In the genomic region with DNA sequence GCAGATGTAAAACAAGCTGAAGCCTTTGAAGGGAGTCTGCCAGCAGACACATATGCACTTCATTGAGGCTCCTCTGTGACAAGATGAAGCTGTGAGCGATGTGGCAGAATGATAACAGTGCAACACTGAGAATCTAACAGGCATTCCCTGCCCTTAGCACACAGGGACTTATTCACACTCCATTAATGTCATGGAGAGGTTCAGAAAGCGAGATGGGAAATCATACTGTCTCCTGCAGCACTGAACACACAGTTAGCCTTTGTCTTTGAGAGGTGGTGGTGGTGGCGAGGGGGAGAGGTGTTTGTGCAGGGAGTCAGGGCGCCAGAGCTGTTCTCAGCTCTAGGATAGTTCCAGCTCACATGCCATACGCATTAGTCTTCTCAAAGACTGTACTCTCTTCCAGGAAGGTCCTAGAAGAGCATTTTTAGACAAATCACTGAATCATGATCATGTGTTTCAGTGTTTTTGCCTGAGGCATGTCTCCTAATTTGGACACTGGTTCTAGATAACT, we compare ENCODE assay signal across 11 cellular contexts.
DNase-seq lines count a peak whose midpoint lies in the region; ATAC-seq and TF ChIP-seq lines count a peak whose summit lies in the region.
"Had no signal": no experiment of that assay in that cellular context is flagged by ENCODE, and none has a peak within 500 bp of the region (broad histone marks: within the 10 kb centered on the region; RNA-seq: fewer than 3 reads in every experiment).

No MANE protein-coding gene starts in this region.

- H3K18ac ChIP-seq in neuronal stem cell (ENCODE audit: low read length) = peak overlapping the region; percentile 26

- no peak overlapping the region for H2BK12ac ChIP-seq in neuronal stem cell (ENCODE audit: low read length)

- CTCF ChIA-PET in RWPE1 (lab: Yijun Ruan, JAX) = no interaction called here

- H3K36me3 ChIP-seq in neuronal stem cell (replicated peaks in 1 of 2; ENCODE audit: control insufficient read depth in 2 of 2, insufficient read depth in 2 of 2, low read length in 2 of 2) = peaks cover 0 to 94% of the 10 kb centered on the region in 2 donors
- H3K36me3 ChIP-seq: prostate gland had no signal

- H3K36me3 Mint-ChIP-seq in glutamatergic neuron (ENCODE audit: unreplicated experiment) = peaks cover 12% of the 10 kb centered on the region
- H3K36me3 Mint-ChIP-seq in stimulated activated memory B cell treated with anti-CD40 and anti-IgM and Interleukin-4, amounts not matched to agents 10 μg/mL and 1 μg/mL and 100 μg/mL, for 72 hours = peaks cover 35% of the 10 kb centered on the region

- H3K4me3 Mint-ChIP-seq in glutamatergic neuron (ENCODE audit: unreplicated experiment) = no peak overlapping the region
- no peak overlapping the region for H3K4me3 Mint-ChIP-seq in stimulated activated memory B cell treated with anti-CD40 and anti-IgM and Interleukin-4, amounts not matched to agents 10 μg/mL and 1 μg/mL and 100 μg/mL, for 72 hours

- POLR2A ChIA-PET in RWPE1 (lab: Yijun Ruan, JAX; ENCODE audit: low non-redundant PET) = no interaction called here

- peaks cover 7% of the 10 kb centered on the region for H3K9me3 Mint-ChIP-seq in glutamatergic neuron (ENCODE audit: unreplicated experiment)
- no peaks in the 10 kb centered on the region for H3K9me3 Mint-ChIP-seq in stimulated activated memory B cell treated with anti-CD40 and anti-IgM and Interleukin-4, amounts not matched to agents 10 μg/mL and 1 μg/mL and 100 μg/mL, for 72 hours

- no peak for ATAC-seq in GM21529 (IDR thresholded peaks at IDR 0.05; ENCODE audit: unreplicated experiment)
- ATAC-seq in stimulated activated memory B cell treated with anti-CD40 and anti-IgM and Interleukin-4, amounts not matched to agents 10 μg/mL and 1 μg/mL and 100 μg/mL, for 72 hours = no peak

- no peak overlapping the region for H4K8ac ChIP-seq in neuronal stem cell (ENCODE audit: low read depth, low read length)

- H3K27ac ChIP-seq in RWPE1 (peak overlapping the region; percentile 42; the same call in 1 of the 2 replicates), neuronal stem cell (replicated peaks; ENCODE audit: low read length) (no peak overlapping the region)
- H3K27ac ChIP-seq: prostate gland, VCaP had no signal

- H3K27ac Mint-ChIP-seq in glutamatergic neuron (ENCODE audit: unreplicated experiment) = no peak overlapping the region
- no peak overlapping the region for H3K27ac Mint-ChIP-seq in stimulated activated memory B cell treated with anti-CD40 and anti-IgM and Interleukin-4, amounts not matched to agents 10 μg/mL and 1 μg/mL and 100 μg/mL, for 72 hours

- no peak for TF ChIP-seq CTCF in AG10803 (conservative IDR thresholded peaks at IDR 0.05; ENCODE audit: low read length)
- no peak for TF ChIP-seq CTCF in RWPE1 (conservative IDR thresholded peaks at IDR 0.05; ENCODE audit: low read depth)
- TF ChIP-seq CTCF in glutamatergic neuron (IDR thresholded peaks at IDR 0.05; ENCODE audit: partially characterized antibody, unreplicated experiment) = no peak

- H4K91ac ChIP-seq in neuronal stem cell (ENCODE audit: low read depth, low read length, poor library complexity) = no peak overlapping the region

- peaks cover 0 to 9% of the 10 kb centered on the region in 2 donors for H3K4me1 ChIP-seq in neuronal stem cell (ENCODE audit: control insufficient read depth in 2 of 2, insufficient read depth in 1 of 2, low read depth in 1 of 2, low read length in 2 of 2)
- H3K4me1 ChIP-seq: prostate gland had no signal

- no peak overlapping the region for H2BK5ac ChIP-seq in neuronal stem cell (ENCODE audit: low read length)

- no peak overlapping the region for H2AFZ ChIP-seq in neuronal stem cell (ENCODE audit: low read length)

- WGBS in neuronal stem cell (ENCODE audit: extremely low coverage in 2 of 2, insufficient read length in 2 of 2, insufficient replicate concordance in 1 of 2), 2 donors = no CpG with 5 or more reads among the region's 5 CpGs

- H3K14ac ChIP-seq in neuronal stem cell (ENCODE audit: low read length) = no peak overlapping the region

- no peaks in the 10 kb centered on the region for H3K79me1 ChIP-seq in neuronal stem cell (ENCODE audit: low read depth, low read length)

- H2AK5ac ChIP-seq in neuronal stem cell (ENCODE audit: low read depth, low read length) = no peak overlapping the region

- peak overlapping the region; percentile 76 for H3K4ac ChIP-seq in neuronal stem cell (ENCODE audit: low read length)

- H3K4me2 ChIP-seq in neuronal stem cell (ENCODE audit: insufficient read depth, low read length, poor library complexity, severe bottlenecking) = no peak overlapping the region

- H3K27me3 ChIP-seq in neuronal stem cell (ENCODE audit: control insufficient read depth in 3 of 3, insufficient read depth in 3 of 3, low read depth in 1 of 3, low read length in 3 of 3) = no peaks in the 10 kb centered on the region

- H3K27me3 Mint-ChIP-seq in glutamatergic neuron (ENCODE audit: unreplicated experiment) = peaks cover 6% of the 10 kb centered on the region
- no peaks in the 10 kb centered on the region for H3K27me3 Mint-ChIP-seq in stimulated activated memory B cell treated with anti-CD40 and anti-IgM and Interleukin-4, amounts not matched to agents 10 μg/mL and 1 μg/mL and 100 μg/mL, for 72 hours

- peaks cover 18% of the 10 kb centered on the region for H3K4me1 Mint-ChIP-seq in glutamatergic neuron (ENCODE audit: low read depth, unreplicated experiment)
- no peaks in the 10 kb centered on the region for H3K4me1 Mint-ChIP-seq in stimulated activated memory B cell treated with anti-CD40 and anti-IgM and Interleukin-4, amounts not matched to agents 10 μg/mL and 1 μg/mL and 100 μg/mL, for 72 hours

- no peak overlapping the region for H2BK15ac ChIP-seq in neuronal stem cell (ENCODE audit: low read length)

- no peak overlapping the region for H3K9ac ChIP-seq in neuronal stem cell (ENCODE audit: low read depth, low read length, poor library complexity)

- peak; percentile 95 for DNase-seq in AG10803 (ENCODE audit: low read depth)
- peak; percentile 36 for DNase-seq in RWPE1 (ENCODE audit: low spot score)
- peak; percentile 69 for DNase-seq in fibroblast of peridontal ligament (ENCODE audit: extremely low read depth)
- DNase-seq in neuronal stem cell (ENCODE audit: low spot score) = no peak
- no peak for DNase-seq in stimulated activated CD8-positive, alpha-beta memory T cell treated with anti-CD3 and anti-CD28 coated beads, Interleukin-4, amount 100 ng/mL, for 48 hours
- no peak for DNase-seq in glutamatergic neuron
- DNase-seq: Calu3 had no signal

- H3K23ac ChIP-seq in neuronal stem cell (ENCODE audit: low read depth, low read length, poor library complexity) = no peak overlapping the region

- H2BK120ac ChIP-seq in neuronal stem cell (ENCODE audit: low read depth, low read length) = no peak overlapping the region

- H3K4me3 ChIP-seq in AG10803 (ENCODE audit: low read length) = no peak overlapping the region
- no peak overlapping the region for H3K4me3 ChIP-seq in neuronal stem cell (ENCODE audit: low read length in 2 of 2)
- H3K4me3 ChIP-seq: prostate gland had no signal

- no peaks in the 10 kb centered on the region for H3K9me3 ChIP-seq in neuronal stem cell (replicated peaks in 1 of 2; ENCODE audit: control insufficient read depth in 2 of 2, insufficient read depth in 1 of 2, low read depth in 1 of 2, low read length in 2 of 2)
- H3K9me3 ChIP-seq: prostate gland had no signal

Comparison
In these comparisons a context has a peak if more than half of its experiments do, and no peak if none do; other contexts are left out.
1. DNase-seq: peak in AG10803 (single experiment), RWPE1 (single experiment) and fibroblast of peridontal ligament (single experiment); none in neuronal stem cell (single experiment), stimulated activated CD8-positive, alpha-beta memory T cell treated with anti-CD3 and anti-CD28 coated beads, Interleukin-4, amount 100 ng/mL, for 48 hours (single experiment) and glutamatergic neuron (single experiment).